8 cellular contexts compared by ENCODE assay signal in the genomic region with DNA sequence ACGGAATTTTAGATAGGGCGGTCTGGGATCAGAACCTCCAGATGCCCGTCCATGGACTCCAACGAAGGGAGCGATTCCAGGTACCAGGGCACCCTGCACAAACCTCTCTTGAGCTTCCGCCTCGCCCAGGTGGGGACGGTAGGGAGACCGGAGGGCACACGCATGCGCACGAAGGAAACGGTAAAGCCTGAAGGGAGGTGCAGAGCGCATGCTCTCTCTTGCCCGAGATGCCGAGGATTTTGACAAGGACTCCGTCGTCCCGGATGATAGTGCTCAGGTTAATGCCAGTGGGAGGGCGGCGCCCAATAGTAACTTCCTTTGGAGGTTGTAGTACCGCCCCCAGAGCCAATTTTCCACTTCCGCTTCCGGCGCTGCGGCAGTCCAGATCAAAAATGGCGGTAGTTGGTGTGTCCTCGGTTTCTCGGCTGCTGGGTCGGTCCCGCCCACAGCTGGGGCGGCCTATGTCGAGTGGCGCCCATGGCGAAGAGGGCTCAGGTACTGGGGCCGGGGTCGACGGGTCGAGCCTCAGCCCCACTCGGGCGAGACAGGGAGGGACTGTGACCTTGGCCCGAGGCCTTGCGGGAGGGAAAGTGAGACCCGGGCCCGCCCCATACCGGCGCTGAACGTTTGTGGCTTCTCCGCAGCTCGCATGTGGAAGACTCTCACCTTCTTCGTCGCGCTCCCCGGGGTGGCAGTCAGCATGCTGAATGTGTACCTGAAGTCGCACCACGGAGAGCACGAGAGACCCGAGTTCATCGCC. TPM values are rescaled to one million over a fixed set of nuclear protein-coding genes. Genes with fewer than 3 reads are reported as not detected.
A peak's percentile ranks its signal among the peaks of the same experiment; 100 is the strongest.
DNase-seq lines count a peak whose midpoint lies in the region; ATAC-seq and TF ChIP-seq lines count a peak whose summit lies in the region.

A gene (plus strand): TSS at position 379 of the 760 bp plus-strand sequence. CDS start 14 bp downstream, at position 393.

- peak within 1 kb of the TSS; percentile 69 to 95 for H3K27ac Mint-ChIP-seq in effector memory CD8-positive, alpha-beta T cell
- peak within 1 kb of the TSS; percentile 91 for H3K27ac Mint-ChIP-seq in memory B cell

- peak within 1 kb of the TSS; percentile 91 to 97 for H3K4me3 Mint-ChIP-seq in effector memory CD8-positive, alpha-beta T cell
- peak within 1 kb of the TSS; percentile 98 for H3K4me3 Mint-ChIP-seq in memory B cell

- H3K9me3 Mint-ChIP-seq in effector memory CD8-positive, alpha-beta T cell: no peaks in the 10 kb centered on the region
- no peaks in the 10 kb centered on the region for H3K9me3 Mint-ChIP-seq in memory B cell

- TF ChIP-seq CTCF in GM20000 (IDR thresholded peaks at IDR 0.05; ENCODE audit: extremely low read depth, missing control alignments): no peak

- peak; percentile 91 for ATAC-seq in effector memory CD8-positive, alpha-beta T cell (replicated peaks)
- peak; percentile 90 for ATAC-seq in memory B cell (ENCODE audit: low read depth)

- CTCF ChIA-PET in activated CD8-positive, alpha-beta memory T cell treated with anti-CD3 and anti-CD28 coated beads for 36 hours (lab: Charles Lee): interaction anchor here (0.7 to 3.0 kb wide), 7 partner anchors 9 to 135 kb away, joined by 3 to 9 read pairs (median 4); a partner anchor contains a TSS

- peaks cover 17 to 18% of the 10 kb centered on the region in 2 donors for H3K4me1 Mint-ChIP-seq in effector memory CD8-positive, alpha-beta T cell (ENCODE audit: low read depth in 2 of 2)
- peaks cover 13% of the 10 kb centered on the region for H3K4me1 Mint-ChIP-seq in memory B cell

- POLR2A ChIA-PET in activated CD8-positive, alpha-beta memory T cell treated with anti-CD3 and anti-CD28 coated beads for 36 hours (lab: Charles Lee): interaction anchor here (1.4 kb wide), 1 partner anchor 59 kb away, joined by 3 read pairs; no protein-coding TSS in a partner anchor

- peaks cover 40% of the 10 kb centered on the region for H3K36me3 Mint-ChIP-seq in effector memory CD8-positive, alpha-beta T cell (ENCODE audit: insufficient read depth)
- peaks cover 6% of the 10 kb centered on the region for H3K36me3 Mint-ChIP-seq in memory B cell

- DNase-seq in COR-L47 (lab: John Stamatoyannopoulos, UW) (peak; percentile 99), GM20000 (ENCODE audit: low spot score) (peak; percentile 96), HT-29 (ENCODE audit: low spot score) (peak; percentile 99), NOMO-1 (lab: John Stamatoyannopoulos, UW; ENCODE audit: unreplicated experiment in 2 of 2) (peak; percentile 98 to 99), memory B cell (ENCODE audit: low spot score in 2 of 2) (peak; percentile 80 to 91)
- peak; percentile 89 to 96 (median 94) for DNase-seq in effector memory CD8-positive, alpha-beta T cell
- DNase-seq in stimulated activated CD8-positive, alpha-beta memory T cell treated with anti-CD3 and anti-CD28 coated beads, Interleukin-12 subunit alpha, Interleukin-12 subunit beta, amount 100 ng/mL, for 24 hours (ENCODE audit: extremely low read depth): peak; percentile 94

- H3K27me3 Mint-ChIP-seq in effector memory CD8-positive, alpha-beta T cell: peaks cover 0 to 4% of the 10 kb centered on the region in 2 donors
- peaks cover under 1% of the 10 kb centered on the region for H3K27me3 Mint-ChIP-seq in memory B cell

RNA-seq across cellular contexts. Expression of the gene that starts here (rescaled TPM):
- 1,079 and 1,221 TPM in 2 replicates for total RNA-seq in HT-29 (2014; rRNA removed; shearing (Covaris generic))
- 100 to 1,000 TPM; 494 TPM for total RNA-seq in activated CD8-positive, alpha-beta memory T cell treated with anti-CD3 and anti-CD28 coated beads for 36 hours

Comparison
In these comparisons a context has a peak if more than half of its experiments do, and no peak if none do; other contexts are left out.
1. Peak in every context shown above with its lines: DNase-seq and ATAC-seq.